Comparison of ENCODE assay signal across 31 cellular contexts in genomic region chr18:65017372-65017760, GRCh38.
"Had no signal": no experiment of that assay in that cellular context is flagged by ENCODE, and none has a peak within 500 bp of the region (broad histone marks: within the 10 kb centered on the region; RNA-seq: fewer than 3 reads in every experiment).

No MANE protein-coding gene starts in this region.

- FAIRE-seq: RCC 7860 had no signal

- H3K27ac ChIP-seq: brain microvascular endothelial cell, RWPE1, VCaP had no signal

- H3K36me3 ChIP-seq: brain microvascular endothelial cell had no signal

- ATAC-seq: activated CD8-positive, alpha-beta memory T cell treated with anti-CD3 and anti-CD28 coated beads, Interleukin-2, amount 10 ng/mL, durations not matched to agents 7 days and 5 days; activated naive CD8-positive, alpha-beta T cell treated with anti-CD3 and anti-CD28 coated beads, Interleukin-2, amount 50 U/mL, for 24 hours; Right ventricle myocardium inferior; SK-N-SH treated with all-trans-retinoic acid at 6 μM for 48 hours; T-cell; T-helper 17 cell had no signal

- H3K27me3 ChIP-seq: brain microvascular endothelial cell had no signal

- DNase-seq: activated B cell treated with CpG ODN at 0.5 μM for 24 hours; activated CD4-positive, alpha-beta memory T cell treated with anti-CD3 and anti-CD28 coated beads for 36 hours; activated CD4-positive, alpha-beta T cell treated with anti-CD3 and anti-CD28 coated beads for 4 hours; activated CD4-positive, alpha-beta T cell treated with anti-CD3 and anti-CD28 coated beads, Interleukin-2, amount 50 U/mL, for 1 hour; activated CD4-positive, CD25-positive, alpha-beta regulatory T cell treated with anti-CD3 and anti-CD28 coated beads, Interleukin-2, amount 50 U/mL, for 72 hours; activated CD8-positive, alpha-beta memory T cell treated with anti-CD3 and anti-CD28 coated beads for 24 hours; activated CD8-positive, alpha-beta memory T cell treated with anti-CD3 and anti-CD28 coated beads, Interleukin-2, amount 10 ng/mL, durations not matched to agents 7 days and 5 days; activated CD8-positive, alpha-beta memory T cell treated with anti-CD3 and anti-CD28 coated beads, Interleukin-2, amount 50 U/mL, for 48 hours; activated effector memory CD4-positive, alpha-beta T cell treated with Interleukin-2 at 50 U/mL for 16 hours; activated naive CD4-positive, alpha-beta T cell treated with anti-CD3 and anti-CD28 coated beads, Interleukin-2, amount 10 ng/mL, durations not matched to agents 7 days and 5 days; activated naive CD8-positive, alpha-beta T cell treated with anti-CD3 and anti-CD28 coated beads, Interleukin-2, amount 50 U/mL, for 24 hours; activated T-cell treated with anti-CD3 and anti-CD28 coated beads, Interleukin-2, amount 50 U/mL, for 48 hours; brain microvascular endothelial cell; central memory CD4-positive, alpha-beta T cell; NCI-H1092 treated with DMSO at 0.1 percent for 48 hours; NCI-H1417 treated with DMSO at 0.1 percent for 48 hours; NCI-H1930; NCI-H2081 treated with DMSO at 0.1 percent for 48 hours; NCI-H2171 treated with DMSO at 0.1 percent for 48 hours; NCI-H2227 treated with DMSO at 0.1 percent for 48 hours; NCI-H446; NCI-H524 treated with DMSO at 0.1 percent for 48 hours; NK-92 treated with Interleukin-12 subunit alpha and Interleukin-12 subunit beta, amount 100 ng/mL, for 24 hours; SIG-M5; T-cell; T-helper 17 cell had no signal
